11 cellular contexts compared by ENCODE assay signal in the genomic region with DNA sequence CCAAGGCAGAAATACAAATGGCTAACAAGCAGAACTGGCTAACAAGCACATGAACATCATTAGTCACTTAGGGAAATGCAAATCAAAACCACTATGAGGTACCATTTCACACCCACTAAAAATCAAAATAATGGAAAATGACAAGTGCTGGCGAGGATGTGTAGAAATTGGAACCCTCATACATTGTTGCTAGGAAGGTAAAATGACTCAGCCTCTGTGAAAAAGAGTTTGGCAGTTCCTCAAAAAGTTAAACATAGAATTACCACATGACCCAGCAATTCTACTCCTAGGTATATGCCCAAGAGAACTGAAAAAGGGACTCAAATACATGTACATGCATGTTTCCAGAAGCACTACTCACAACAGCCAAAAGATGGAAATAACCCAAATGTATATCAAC. TPM values are rescaled to one million over a fixed set of nuclear protein-coding genes. Genes with fewer than 3 reads are reported as not detected.
DNase-seq lines count a peak whose midpoint lies in the region; ATAC-seq and TF ChIP-seq lines count a peak whose summit lies in the region.
"Had no signal": no experiment of that assay in that cellular context is flagged by ENCODE, and none has a peak within 500 bp of the region (broad histone marks: within the 10 kb centered on the region; RNA-seq: fewer than 3 reads in every experiment).

No MANE protein-coding gene starts in this region.

- 0 out of 2 replicates have a peak overlapping the region, but pooled peaks have one; percentile 5 for H3K27ac ChIP-seq in PC-9
- H3K27ac ChIP-seq in spleen: no peak overlapping the region

- TF ChIP-seq POLR2A in spleen (IDR thresholded peaks at IDR 0.05): no peak

- no peaks in the 10 kb centered on the region for H3K9me2 ChIP-seq in PC-9 (ENCODE audit: insufficient read depth)

- peak; percentile 56 for ATAC-seq in GM18867 (IDR thresholded peaks at IDR 0.05; ENCODE audit: unreplicated experiment)
- ATAC-seq in HG03571 (IDR thresholded peaks at IDR 0.05; ENCODE audit: unreplicated experiment): no peak
- ATAC-seq in GM19455 (IDR thresholded peaks at IDR 0.05; ENCODE audit: unreplicated experiment): no peak

- WGBS in spleen, 5 donors: 43 to 64% (median 53%) methylated on average over 1 of the region's 1 CpG

- no peak overlapping the region for H3K4me3 ChIP-seq in PC-9
- H3K4me3 ChIP-seq in spleen: no peak overlapping the region

- H3K27me3 ChIP-seq in PC-9 (ENCODE audit: insufficient read depth, low read depth) (no peaks in the 10 kb centered on the region), spleen (replicated peaks in 1 of 7) (no peaks in the 10 kb centered on the region)

- no peaks in the 10 kb centered on the region for H4K20me1 ChIP-seq in PC-9 (ENCODE audit: insufficient read depth)

- TF ChIP-seq CTCF in AG09319 (IDR thresholded peaks at IDR 0.05; ENCODE audit: low read depth, low read length) (no peak), PC-9 (conservative IDR thresholded peaks at IDR 0.05) (no peak), spleen (IDR thresholded peaks at IDR 0.05 in 8 of 11, conservative IDR thresholded peaks at IDR 0.05 in 3 of 11) (no peak)

- no peaks in the 10 kb centered on the region; the same call in 1 of the 2 replicates for H3K9me3 ChIP-seq in PC-9 (ENCODE audit: insufficient read depth, low read depth)
- H3K9me3 ChIP-seq in spleen: no peaks in the 10 kb centered on the region

- H3K4me2 ChIP-seq in PC-9: no peak overlapping the region

- H3K79me2 ChIP-seq in PC-9 (ENCODE audit: low read depth): no peaks in the 10 kb centered on the region

- BruUV-seq in PC-9 (replicated peaks; lab: Mats Ljungman, UMichigan): no TSS peak

- POLR2A ChIA-PET in PC-9 (lab: Charles Lee; ENCODE audit: unreplicated experiment): no interaction called here

- H3F3A ChIP-seq in PC-9 (ENCODE audit: insufficient read depth, low read depth): peaks cover 12% of the 10 kb centered on the region; the same call in 1 of the 2 replicates

- DNase-seq in AG09319 (ENCODE audit: extremely low read depth, low read depth) (peak; percentile 63), PC-9 (no peak), dermis blood vessel endothelial cell (peak; percentile 26), hippocampal formation (lab: John Stamatoyannopoulos, UW) (no peak), spleen (no peak)
- DNase-seq: activated CD4-positive, CD25-positive, alpha-beta regulatory T cell treated with anti-CD3 and anti-CD28 coated beads, Interleukin-2, amount 50 U/mL, for 72 hours; naive B cell; NCI-H2029 had no signal

- H3K36me3 ChIP-seq in PC-9 (ENCODE audit: low read depth) (peaks cover 22% of the 10 kb centered on the region), spleen (peaks cover 0 to 58% (median 18%) of the 10 kb centered on the region in 6 donors)

- no peak overlapping the region for H2AFZ ChIP-seq in PC-9

- intact Hi-C loops in PC-9 (cut with micrococcal nuclease; ENCODE audit: unreplicated experiment) (no loop called here), spleen (cut with DNase I; ENCODE audit: low total_unique reads) (no loop called here)

- CTCF ChIA-PET in PC-9 (lab: Charles Lee): no interaction called here

- H3K4me1 ChIP-seq in PC-9 (replicated peaks; ENCODE audit: insufficient read depth) (no peaks in the 10 kb centered on the region), spleen (peaks cover 0 to 12% (median 0%) of the 10 kb centered on the region in 6 donors)

RNA-seq across cellular contexts. Expression of a gene that starts 52.8 kb away (rescaled TPM):
- total RNA-seq in PC-9 (2021): 142 and 171 TPM in 2 replicates
- 51.5 and 54.5 TPM in 2 replicates for total RNA-seq in dermis blood vessel endothelial cell
- total RNA-seq in spleen: 100 to 1,000 TPM in 3 of 7 donors, 10 to 100 TPM in 4; 70.8 to 115 (median 97.2) TPM
- 100 to 1,000 TPM; 182 to 239 (median 224) TPM for polyA plus RNA-seq in spleen

RNA-seq across cellular contexts. Expression of a gene that starts 53.1 kb away (rescaled TPM):
- 108 and 129 TPM in 2 replicates for total RNA-seq in PC-9 (2021)
- total RNA-seq in dermis blood vessel endothelial cell: 33.5 and 38.3 TPM in 2 replicates
- 10 to 100 TPM; 23.7 to 41.7 (median 37.9) TPM for total RNA-seq in spleen
- polyA plus RNA-seq in spleen: 10 to 100 TPM; 11.9 to 22.0 (median 18.4) TPM

Comparison
In these comparisons a context has a peak if more than half of its experiments do, and no peak if none do; other contexts are left out.
1. DNase-seq: peak in AG09319 (single experiment) and dermis blood vessel endothelial cell (single experiment); none in PC-9 (0 of 2), hippocampal formation (0 of 2) and spleen (single experiment).